ENCODE assay signal across 8 cellular contexts in the genomic region with DNA sequence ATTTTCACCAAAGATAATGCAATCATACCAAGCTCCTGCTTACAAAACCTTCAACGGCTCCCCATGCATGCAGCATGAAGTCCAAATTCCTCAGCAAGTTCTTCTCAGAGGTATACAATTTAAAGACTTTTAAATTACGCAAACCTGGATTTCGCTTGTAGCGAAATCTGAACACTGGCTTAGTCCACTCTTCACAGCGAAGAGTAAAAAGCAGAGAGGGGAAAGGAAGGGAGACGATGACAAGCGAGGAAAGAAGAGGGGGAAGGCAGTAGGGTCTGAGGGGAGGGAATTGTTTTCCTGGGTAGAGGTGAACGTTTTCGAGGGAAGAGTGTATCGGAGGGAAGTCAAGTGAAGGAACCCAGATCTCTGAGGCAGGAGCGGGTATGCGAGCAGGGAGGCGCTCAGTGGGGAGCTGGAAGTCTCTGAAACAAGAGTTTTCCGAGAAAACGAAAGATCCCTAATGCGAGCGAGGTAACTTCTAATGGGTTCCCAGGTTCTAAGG. TPM values are rescaled to one million over a fixed set of nuclear protein-coding genes. Genes with fewer than 3 reads are reported as not detected.
DNase-seq lines count a peak whose midpoint lies in the region; ATAC-seq and TF ChIP-seq lines count a peak whose summit lies in the region.

No MANE protein-coding gene starts in this region.

- H3K4me3 ChIP-seq in HUES48 (ENCODE audit: low read depth, low read length) = peak overlapping the region; percentile 92
- H3K4me3 ChIP-seq in iPS-18c (ENCODE audit: insufficient read depth, low read depth, low read length) = peak overlapping the region; percentile 97
- peak overlapping the region; percentile 98 for H3K4me3 ChIP-seq in suprapubic skin

- H3K9me3 ChIP-seq in HUES48 (ENCODE audit: control insufficient read depth, insufficient read depth, low read length) (no peaks in the 10 kb centered on the region), iPS-18c (ENCODE audit: control insufficient read depth, insufficient read depth, low read length) (peaks cover 1% of the 10 kb centered on the region), suprapubic skin (no peaks in the 10 kb centered on the region)

- H3K36me3 ChIP-seq in HUES48 (ENCODE audit: control insufficient read depth, insufficient read depth, low read length) (no peaks in the 10 kb centered on the region), suprapubic skin (peaks cover 2% of the 10 kb centered on the region)

- no peak for TF ChIP-seq CTCF in suprapubic skin (IDR thresholded peaks at IDR 0.05)

- peak overlapping the region; percentile 60 for H3K9ac ChIP-seq in HUES48 (ENCODE audit: low read depth, low read length)

- WGBS in suprapubic skin = 3% methylated on average over 17 of the region's 17 CpGs

- peak overlapping the region; percentile 76 for H3K27ac ChIP-seq in HUES48 (ENCODE audit: low read depth, low read length)
- peak overlapping the region; percentile 82 for H3K27ac ChIP-seq in suprapubic skin

- ATAC-seq in HG03039 (IDR thresholded peaks at IDR 0.05; ENCODE audit: unreplicated experiment) (no peak), HG03045 (IDR thresholded peaks at IDR 0.05; ENCODE audit: unreplicated experiment) (no peak)

- TF ChIP-seq POLR2A in suprapubic skin (IDR thresholded peaks at IDR 0.05) = no peak

- no peak for TF ChIP-seq EP300 in suprapubic skin (IDR thresholded peaks at IDR 0.05)

- H3K27me3 ChIP-seq in HUES48 (ENCODE audit: control insufficient read depth, insufficient read depth, low read length) (0 out of 2 replicates have a peak, but pooled peaks cover 6% of the 10 kb centered on the region), suprapubic skin (no peaks in the 10 kb centered on the region)

- peaks cover 8% of the 10 kb centered on the region for H3K4me1 ChIP-seq in HUES48 (ENCODE audit: control insufficient read depth, insufficient read depth, low read length)
- peaks cover 19% of the 10 kb centered on the region for H3K4me1 ChIP-seq in suprapubic skin

- DNase-seq in amniotic stem cell (lab: John Stamatoyannopoulos, UW) (peak; percentile 12), suprapubic skin (ENCODE audit: low spot score in 2 of 2) (no peak), H4 (ENCODE audit: low spot score) (no peak), inferior parietal cortex (ENCODE audit: extremely low spot score) (no peak)

RNA-seq across cellular contexts. Expression of a gene that starts 0.8 kb away (rescaled TPM):
- 10 to 100 TPM; 16.0 to 28.9 (median 22.8) TPM for total RNA-seq in suprapubic skin
- total RNA-seq in H4 (2014; rRNA removed; shearing (Covaris generic)) = 1.5 and 2.7 TPM in 2 replicates

RNA-seq across cellular contexts. Expression of a gene that starts 9.7 kb away (rescaled TPM):
- 1 to 10 TPM in 1 of 4 donors, under 1 TPM in 3; 0.64 to 1.3 (median 0.83) TPM for total RNA-seq in suprapubic skin
- total RNA-seq in H4 (2014; rRNA removed; shearing (Covaris generic)) = 1.8 and 3.9 TPM in 2 replicates

RNA-seq across cellular contexts. Expression of a gene that starts 9.9 kb away (rescaled TPM):
- total RNA-seq in suprapubic skin = 1 to 10 TPM; 2.3 to 4.2 (median 3.1) TPM
- 3.2 TPM in 2 replicates for total RNA-seq in H4 (2014; rRNA removed; shearing (Covaris generic))

RNA-seq across cellular contexts. Expression of a gene that starts 31.5 kb away (rescaled TPM):
- 100 to 1,000 TPM; 134 to 365 (median 296) TPM for total RNA-seq in suprapubic skin
- total RNA-seq in H4 (2014; rRNA removed; shearing (Covaris generic)) = 2,740 and 3,006 TPM in 2 replicates
